In the genomic region with DNA sequence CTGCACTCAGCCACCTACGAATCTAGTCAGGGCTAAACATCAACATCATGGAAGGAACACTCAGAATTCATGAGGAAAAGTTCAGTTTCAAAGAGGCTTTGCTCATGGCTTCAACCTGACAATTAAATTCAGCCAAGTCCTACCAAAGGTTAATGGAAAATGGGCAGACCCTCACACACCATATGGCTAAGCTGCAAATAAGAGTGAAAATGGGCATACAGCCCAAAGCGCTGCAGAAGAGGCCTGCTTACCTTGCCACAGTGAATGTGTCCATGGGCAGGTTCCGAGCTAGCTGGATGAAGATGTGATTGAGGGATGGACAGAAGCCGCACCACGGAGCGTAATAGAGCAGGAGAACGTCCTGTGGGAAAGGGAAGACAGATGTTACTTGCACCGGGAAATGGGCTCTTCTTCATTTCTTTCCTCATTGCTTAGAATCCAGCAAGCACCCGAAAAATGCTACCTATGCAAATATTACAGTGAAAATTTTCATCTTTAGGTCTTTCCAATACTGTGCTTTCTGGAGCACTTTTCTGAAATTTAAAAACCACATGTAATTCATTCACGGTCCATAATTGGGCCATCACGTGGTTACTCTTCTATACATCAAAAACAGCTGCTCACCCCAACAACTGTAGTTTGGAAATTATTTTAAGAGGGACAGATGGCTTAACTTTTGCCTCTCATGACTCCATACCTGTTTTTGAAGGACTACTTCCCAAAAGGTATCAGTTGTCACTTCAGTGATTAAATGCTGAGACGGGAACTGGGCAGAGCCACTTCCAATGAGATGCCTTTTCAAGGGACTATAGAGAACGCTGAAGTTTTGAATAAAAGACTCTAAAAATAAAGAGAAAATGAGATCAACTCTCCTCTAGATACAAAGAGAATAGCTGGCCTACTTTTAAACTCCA, we compare ENCODE assay signal across 15 cellular contexts. TPM values are rescaled to one million over a fixed set of nuclear protein-coding genes. Genes with fewer than 3 reads are reported as not detected.
DNase-seq lines count a peak whose midpoint lies in the region; ATAC-seq, FAIRE-seq and TF ChIP-seq lines count a peak whose summit lies in the region.
"Had no signal": no experiment of that assay in that cellular context is flagged by ENCODE, and none has a peak within 500 bp of the region (broad histone marks: within the 10 kb centered on the region; RNA-seq: fewer than 3 reads in every experiment).

No MANE protein-coding gene starts in this region.

- TF ChIP-seq CTCF in A549 (IDR thresholded peaks at IDR 0.05) (no peak), OCI-LY7 (conservative IDR thresholded peaks at IDR 0.05; ENCODE audit: low read length) (no peak), omental fat pad (IDR thresholded peaks at IDR 0.05) (no peak)

- no peak overlapping the region for H3K4me2 ChIP-seq in A549
- H3K4me2 ChIP-seq in OCI-LY7 (ENCODE audit: low read length), result peak overlapping the region; percentile 80

- no peak for TF ChIP-seq EP300 in A549 (IDR thresholded peaks at IDR 0.05)

- H3K27ac ChIP-seq in A549, result no peak overlapping the region
- peak overlapping the region; percentile 98 for H3K27ac ChIP-seq in OCI-LY7 (ENCODE audit: low read depth, low read length, poor library complexity, severe bottlenecking)
- H3K27ac ChIP-seq: pancreas had no signal

- H3K79me2 ChIP-seq in OCI-LY7 (ENCODE audit: insufficient read depth, low read depth, low read length), result peaks cover 56% of the 10 kb centered on the region

- intact Hi-C loops in OCI-LY7 (cut with micrococcal nuclease; ENCODE audit: unreplicated experiment), result loop anchor here (2.0 to 5.0 kb wide), 4 partner anchors 27 to 124 kb away; partner anchors contain the start of gene ZC3H7A

- H3K4me3 ChIP-seq in A549 (no peak overlapping the region), GM08714 (ENCODE audit: low read length) (peak overlapping the region; percentile 8; the same call in 1 of the 2 replicates), OCI-LY7 (ENCODE audit: low read depth, low read length, poor library complexity, severe bottlenecking) (peak overlapping the region; percentile 65)
- H3K4me3 ChIP-seq: pancreas had no signal

- DNase-seq in A549 (ENCODE audit: low read depth in 1 of 2, low spot score in 1 of 2), result no peak
- peak; percentile 62 for DNase-seq in OCI-LY7 (ENCODE audit: low spot score)
- DNase-seq in islet precursor cell, result peak; percentile 28
- no peak for DNase-seq in globus pallidus (ENCODE audit: low spot score)
- no peak for DNase-seq in omental fat pad (ENCODE audit: low spot score)
- DNase-seq in NCI-H2227 treated with DMSO at 0.1 percent for 48 hours (lab: John Stamatoyannopoulos, UW), result no peak
- DNase-seq: activated CD4-positive, alpha-beta T cell treated with anti-CD3 and anti-CD28 coated beads, Interleukin-2, amount 50 U/mL, for 1 hour; DMS79; foreskin melanocyte; NCI-H1092; NCI-H748 treated with DMSO at 0.1 percent for 48 hours; pancreas; stimulated activated CD4-positive, alpha-beta T cell treated with anti-CD3 and anti-CD28 coated beads, Interleukin-15, amount 100 ng/mL, for 24 hours had no signal

- peaks cover 77% of the 10 kb centered on the region for H3K36me3 ChIP-seq in OCI-LY7 (ENCODE audit: insufficient read depth, low read length)

- ATAC-seq in A549 (no peak), GM19328 (IDR thresholded peaks at IDR 0.05; ENCODE audit: unreplicated experiment) (no peak), omental fat pad (ENCODE audit: low FRiP score) (no peak)
- ATAC-seq: pancreas had no signal

- 92% methylated on average over 13 of the region's 13 CpGs for WGBS in A549 (ENCODE audit: missing lambda C conversion rate)

- TF ChIP-seq RAD21 in A549 (conservative IDR thresholded peaks at IDR 0.05 in 1 of 2, IDR thresholded peaks at IDR 0.05 in 1 of 2), result no peak

- H2AFZ ChIP-seq in OCI-LY7 (ENCODE audit: low read length), result peak overlapping the region; percentile 14; the same call in 1 of the 2 replicates

- CTCF ChIA-PET in A549 (lab: Yijun Ruan, JAX) (interaction anchor here (0.6 to 4.5 kb wide), 6 partner anchors 10 to 291 kb away, joined by 3 to 22 read pairs (median 9); no protein-coding TSS in a partner anchor), OCI-LY7 (lab: Charles Lee; ENCODE audit: unreplicated experiment) (interaction anchor here (0.5 kb wide), 1 partner anchor 290 kb away, joined by 4 read pairs; no protein-coding TSS in a partner anchor)

- H3K9me2 ChIP-seq in OCI-LY7 (ENCODE audit: insufficient read depth, low read length), result no peaks in the 10 kb centered on the region

- H3K9me3 ChIP-seq in A549, result no peaks in the 10 kb centered on the region
- no peaks in the 10 kb centered on the region for H3K9me3 ChIP-seq in OCI-LY7 (ENCODE audit: low read length)
- H3K9me3 ChIP-seq: pancreas had no signal

- TF ChIP-seq POLR2A in A549 (IDR thresholded peaks at IDR 0.05; ENCODE audit: low read length), result no peak

- no peaks in the 10 kb centered on the region for H4K20me1 ChIP-seq in OCI-LY7 (ENCODE audit: insufficient read depth, low read length)

- no TSS peak for BruUV-seq in OCI-LY7 (replicated peaks; lab: Mats Ljungman, UMichigan)

- H3K4me1 ChIP-seq in A549, result peaks cover 17% of the 10 kb centered on the region
- peaks cover 94% of the 10 kb centered on the region for H3K4me1 ChIP-seq in OCI-LY7 (ENCODE audit: insufficient read depth, low read length, poor library complexity, severe bottlenecking)

- FAIRE-seq in A549 (lab: Jason Lieb, UNC), result no peak
- FAIRE-seq: pancreas had no signal

- POLR2A ChIA-PET in A549 (lab: Yijun Ruan, JAX) (no interaction called here), OCI-LY7 (lab: Charles Lee) (interaction anchor here (0.7 to 1.9 kb wide), 11 partner anchors 7 to 94 kb away, joined by 3 to 8 read pairs (median 4); partner anchors contain the start of gene TXNDC11)

TF ChIP-seq in A549, 52 proteins besides CTCF, POLR2A, EP300 and RAD21:
- TF ChIP-seq MAFK (IDR thresholded peaks at IDR 0.05; ENCODE audit: partially characterized antibody), result peak; percentile 70
- no peak for TF ChIP-seq BCL3 (IDR thresholded peaks at IDR 0.05)

RNA-seq across cellular contexts. Expression of gene SNN, which starts 19.6 kb away (rescaled TPM):
- polyA plus RNA-seq in A549 (2011; rRNA removed) (6.3 and 6.7 TPM in 2 replicates), A549 (2017; fragmentation: RNase III; extraction: RNeasy Plus Mini Kit Qiagen cat#74134 plus additional on column Dnase treatment) (8.9 to 10.7 TPM (median 9.7 TPM) in 3 replicates)
- polyA plus RNA-seq in A549 (2012; cell fraction: cytosol; rRNA removed), result 5.9 and 8.5 TPM in 2 replicates
- polyA plus RNA-seq in A549 (2012; cell fraction: nucleus; rRNA removed), result 3.6 and 5.0 TPM in 2 replicates
- polyA minus RNA-seq in A549 (2011; rRNA and poly(A)+ RNA removed), result 4.3 and 4.4 TPM in 2 replicates
- total RNA-seq in OCI-LY7 (2014; rRNA removed; shearing (Covaris generic)), result 28.3 and 31.8 TPM in 2 replicates
- total RNA-seq in OCI-LY7 (2022) (27.8 and 31.6 TPM in 2 replicates), omental fat pad (10 to 100 TPM; 25.9 to 52.2 (median 41.9) TPM)

RNA-seq across cellular contexts. Expression of gene TXNDC11, which starts 54.8 kb away (rescaled TPM):
- polyA plus RNA-seq in A549 (2011; rRNA removed) (42.4 and 45.1 TPM in 2 replicates), A549 (2017; fragmentation: RNase III; extraction: RNeasy Plus Mini Kit Qiagen cat#74134 plus additional on column Dnase treatment) (22.7 to 26.3 TPM (median 24.1 TPM) in 3 replicates)
- 39.8 and 46.9 TPM in 2 replicates for polyA plus RNA-seq in A549 (2012; cell fraction: cytosol; rRNA removed)
- polyA plus RNA-seq in A549 (2012; cell fraction: nucleus; rRNA removed), result 39.6 and 47.5 TPM in 2 replicates
- polyA minus RNA-seq in A549 (2011; rRNA and poly(A)+ RNA removed), result 28.4 and 40.2 TPM in 2 replicates
- 79.8 and 96.0 TPM in 2 replicates for total RNA-seq in OCI-LY7 (2014; rRNA removed; shearing (Covaris generic))
- total RNA-seq in OCI-LY7 (2022) (88.6 and 96.7 TPM in 2 replicates), omental fat pad (10 to 100 TPM; 40.2 to 53.0 (median 49.1) TPM)

Comparison
In these comparisons a context has a peak if more than half of its experiments do, and no peak if none do; other contexts are left out.
1. DNase-seq: peak in OCI-LY7 (single experiment) and islet precursor cell (single experiment); none in A549 (0 of 2), globus pallidus (single experiment), omental fat pad (single experiment) and NCI-H2227 treated with DMSO at 0.1 percent for 48 hours (single experiment).